Comparison of ENCODE assay signal across 21 cellular contexts in the genomic region with DNA sequence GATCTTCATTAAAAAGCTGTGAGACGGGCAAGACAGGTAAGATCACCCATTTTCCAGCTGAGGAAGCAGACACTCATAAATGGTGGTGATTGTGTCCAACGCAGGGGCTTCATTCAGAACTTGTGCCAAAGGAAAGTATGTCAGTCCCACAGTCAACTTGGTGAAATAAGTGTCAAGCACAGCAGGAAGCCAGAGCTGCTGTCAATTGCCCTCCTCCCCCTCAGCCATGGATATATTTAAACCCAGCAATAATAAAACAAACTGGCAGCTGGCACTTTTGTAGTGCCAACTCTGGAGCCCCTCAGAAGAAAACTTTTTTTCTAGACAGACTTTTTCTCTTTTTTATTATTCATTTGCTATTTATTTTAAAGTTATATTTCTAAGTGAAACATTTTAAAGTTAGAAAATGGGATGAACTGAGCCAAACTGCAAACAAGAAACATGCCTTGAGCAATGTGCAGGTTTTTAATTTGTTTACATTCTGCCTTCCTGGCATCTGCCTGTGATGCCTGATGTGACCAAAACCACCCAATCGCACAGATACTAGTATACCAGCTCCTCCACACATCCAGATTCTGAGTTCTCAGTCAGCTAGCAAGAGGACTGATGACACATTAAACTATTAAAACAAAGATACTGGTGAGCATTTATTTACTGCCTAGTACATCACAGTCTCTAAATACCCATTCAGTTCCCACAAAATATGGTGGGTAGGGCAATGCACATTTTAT. TPM values are rescaled to one million over a fixed set of nuclear protein-coding genes. Genes with fewer than 3 reads are reported as not detected.
DNase-seq lines count a peak whose midpoint lies in the region; ATAC-seq, FAIRE-seq and TF ChIP-seq lines count a peak whose summit lies in the region.
"Had no signal": no experiment of that assay in that cellular context is flagged by ENCODE, and none has a peak within 500 bp of the region (broad histone marks: within the 10 kb centered on the region; RNA-seq: fewer than 3 reads in every experiment).

No MANE protein-coding gene starts in this region.

- H3K4me1 ChIP-seq in Loucy (ENCODE audit: insufficient read depth, low read length, poor library complexity, severe bottlenecking): peaks cover 13% of the 10 kb centered on the region
- H3K4me1 ChIP-seq in thymus (ENCODE audit: control insufficient read depth, insufficient read depth, low read length): peaks cover 30% of the 10 kb centered on the region
- H3K4me1 ChIP-seq: body of pancreas, gastroesophageal sphincter, lower lobe of right lung had no signal

- no peak for ATAC-seq in GM21825 (IDR thresholded peaks at IDR 0.05; ENCODE audit: unreplicated experiment)
- ATAC-seq: body of pancreas, gastroesophageal sphincter, lower lobe of right lung, mucosa of descending colon had no signal

- peak overlapping the region; percentile 71 for H3K27ac ChIP-seq in thymus (ENCODE audit: low read depth)
- H3K27ac ChIP-seq: body of pancreas, gastroesophageal sphincter, lower lobe of right lung had no signal

- DNase-seq in NCI-H748 (lab: John Stamatoyannopoulos, UW; ENCODE audit: unreplicated experiment) (peak; percentile 22), NCI-H748 treated with DMSO at 0.1 percent for 48 hours (lab: John Stamatoyannopoulos, UW) (no peak), NCI-H524 treated with DMSO at 0.1 percent for 48 hours (lab: John Stamatoyannopoulos, UW) (peak; percentile 25), GM19239 (ENCODE audit: insufficient read length, low spot score) (no peak)
- DNase-seq: activated CD4-positive, alpha-beta memory T cell treated with anti-CD3 and anti-CD28 coated beads, Interleukin-2, amount 10 ng/mL, durations not matched to agents 7 days and 5 days; activated CD4-positive, CD25-positive, alpha-beta regulatory T cell; activated effector memory CD4-positive, alpha-beta T cell treated with anti-CD3 and anti-CD28 coated beads, Interleukin-2, amount 50 U/mL, for 16 hours; activated T-cell treated with anti-CD3 and anti-CD28 coated beads for 4 hours; body of pancreas; CD4-positive, CD25-positive, alpha-beta regulatory T cell; DMS79; effector CD8-positive, alpha-beta T cell; KG1; lower lobe of right lung; mucosa of descending colon; SHP77 had no signal

- no peaks in the 10 kb centered on the region for H3K9me3 ChIP-seq in Loucy (ENCODE audit: insufficient read depth, low read depth, low read length)
- H3K9me3 ChIP-seq in thymus (ENCODE audit: control insufficient read depth): no peaks in the 10 kb centered on the region
- H3K9me3 ChIP-seq: body of pancreas, gastroesophageal sphincter, lower lobe of right lung, mucosa of descending colon had no signal

- 57% methylated on average over 3 of the region's 3 CpGs for WGBS in thymus

- H3K4me3 ChIP-seq in Loucy (ENCODE audit: low read length, poor library complexity, severe bottlenecking) (peak overlapping the region; percentile 13), thymus (ENCODE audit: low read length) (no peak overlapping the region)
- H3K4me3 ChIP-seq: body of pancreas, gastroesophageal sphincter, lower lobe of right lung, mucosa of descending colon had no signal

- H3F3A ChIP-seq in Loucy (ENCODE audit: low read depth): no peaks in the 10 kb centered on the region

- H4K20me1 ChIP-seq in Loucy (ENCODE audit: insufficient read depth, low read length, poor library complexity, severe bottlenecking): no peaks in the 10 kb centered on the region

- H2AFZ ChIP-seq in Loucy (ENCODE audit: low read length): no peak overlapping the region

- TF ChIP-seq CTCF in Loucy (conservative IDR thresholded peaks at IDR 0.05; ENCODE audit: low read length): no peak

- peak overlapping the region; percentile 13 for H3K4me2 ChIP-seq in Loucy (ENCODE audit: low read depth, low read length, poor library complexity, severe bottlenecking)

- peak overlapping the region; percentile 24 for H3K9ac ChIP-seq in Loucy (ENCODE audit: low read depth, low read length, poor library complexity, severe bottlenecking)

- no peaks in the 10 kb centered on the region for H3K36me3 ChIP-seq in Loucy (ENCODE audit: insufficient read depth, low read length)
- peaks cover 12% of the 10 kb centered on the region for H3K36me3 ChIP-seq in thymus (ENCODE audit: control insufficient read depth, insufficient read depth)
- H3K36me3 ChIP-seq: gastroesophageal sphincter, lower lobe of right lung had no signal

- no peaks in the 10 kb centered on the region for H3K9me2 ChIP-seq in Loucy (replicated peaks; ENCODE audit: low read depth, low read length)

- H3K79me2 ChIP-seq in Loucy (ENCODE audit: insufficient read depth, low read length): no peaks in the 10 kb centered on the region

- FAIRE-seq in GM19239 (lab: Jason Lieb, UNC): no peak
- FAIRE-seq: islet of Langerhans had no signal

- H3K27me3 ChIP-seq in Loucy (ENCODE audit: insufficient read depth, low read length, poor library complexity, severe bottlenecking) (no peaks in the 10 kb centered on the region), thymus (ENCODE audit: control insufficient read depth, insufficient read depth) (no peaks in the 10 kb centered on the region)
- H3K27me3 ChIP-seq: body of pancreas, gastroesophageal sphincter had no signal

RNA-seq across cellular contexts. Expression of a gene that starts 17.0 kb away (rescaled TPM):
- polyA plus RNA-seq in thymus: 26.3 TPM

Comparison
In these comparisons a context has a peak if more than half of its experiments do, and no peak if none do; other contexts are left out.
1. DNase-seq: peak in NCI-H748 (single experiment) and NCI-H524 treated with DMSO at 0.1 percent for 48 hours (single experiment); none in NCI-H748 treated with DMSO at 0.1 percent for 48 hours (single experiment) and GM19239 (single experiment).